Comparison of ENCODE assay signal across 8 cellular contexts in the genomic region with DNA sequence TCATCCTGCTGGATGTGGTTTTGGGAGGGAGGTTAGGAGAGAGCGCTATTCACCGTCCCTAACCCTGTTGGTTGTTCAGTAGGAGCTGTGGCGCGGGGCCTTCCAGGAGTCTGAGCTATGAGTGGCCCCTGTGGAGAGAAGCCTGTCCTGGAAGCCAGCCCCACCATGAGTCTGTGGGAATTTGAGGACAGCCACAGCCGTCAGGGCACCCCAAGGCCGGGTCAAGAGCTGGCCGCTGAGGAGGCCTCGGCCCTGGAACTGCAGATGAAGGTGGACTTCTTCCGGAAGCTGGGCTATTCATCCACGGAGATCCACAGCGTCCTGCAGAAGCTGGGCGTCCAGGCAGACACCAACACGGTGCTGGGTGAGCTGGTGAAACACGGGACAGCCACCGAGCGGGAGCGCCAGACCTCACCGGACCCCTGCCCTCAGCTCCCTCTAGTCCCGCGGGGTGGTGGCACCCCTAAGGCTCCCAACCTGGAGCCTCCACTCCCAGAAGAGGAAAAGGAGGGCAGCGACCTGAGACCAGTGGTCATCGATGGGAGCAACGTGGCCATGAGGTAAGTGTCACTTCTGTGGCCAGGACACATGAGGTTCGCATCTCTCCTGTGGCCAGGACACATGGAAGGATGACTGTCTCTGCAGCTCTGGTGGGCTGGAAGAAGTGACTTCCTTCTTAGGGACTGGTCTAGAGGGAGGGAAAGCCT. TPM values are rescaled to one million over a fixed set of nuclear protein-coding genes. Genes with fewer than 3 reads are reported as not detected.
DNase-seq lines count a peak whose midpoint lies in the region; ATAC-seq and TF ChIP-seq lines count a peak whose summit lies in the region.

No MANE protein-coding gene starts in this region.

- H3K27me3 Mint-ChIP-seq in T-helper 2 cell treated with Interferon-gamma antibody and Interleukin-4, amounts not matched to agents 5 μg/mL and 100 μg/mL, for 36 hours (ENCODE audit: low read depth) = no peaks in the 10 kb centered on the region

- H3K36me3 ChIP-seq in fibroblast of lung (ENCODE audit: control insufficient read depth, insufficient read depth, low read length) (peaks cover 12% of the 10 kb centered on the region), rectal smooth muscle tissue (ENCODE audit: control insufficient read depth, insufficient read depth, low read length) (peaks cover 14% of the 10 kb centered on the region)

- H3K4me1 ChIP-seq in fibroblast of lung (ENCODE audit: control insufficient read depth, extremely low read depth, insufficient read depth, low read length) (peaks cover 57% of the 10 kb centered on the region), rectal smooth muscle tissue (ENCODE audit: control insufficient read depth, insufficient read depth, low read length) (peaks cover 73% of the 10 kb centered on the region)

- no peak overlapping the region for H2AFZ ChIP-seq in fibroblast of lung (ENCODE audit: low read length)

- peaks cover 52% of the 10 kb centered on the region for H3K36me3 Mint-ChIP-seq in T-helper 2 cell treated with Interferon-gamma antibody and Interleukin-4, amounts not matched to agents 5 μg/mL and 100 μg/mL, for 36 hours (ENCODE audit: low read depth)

- H3K27ac ChIP-seq in fibroblast of lung (ENCODE audit: insufficient read depth, low read length) = peak overlapping the region; percentile 92
- H3K27ac ChIP-seq in rectal smooth muscle tissue (ENCODE audit: low read depth, low read length) = peak overlapping the region; percentile 92

- TF ChIP-seq CTCF in fibroblast of lung (conservative IDR thresholded peaks at IDR 0.05 in 1 of 2, IDR thresholded peaks at IDR 0.05 in 1 of 2; ENCODE audit: low read depth in 1 of 2, low read length in 2 of 2) = no peak

- H3K27me3 ChIP-seq in fibroblast of lung (ENCODE audit: control insufficient read depth, insufficient read depth, low read length) = no peaks in the 10 kb centered on the region
- no peaks in the 10 kb centered on the region for H3K27me3 ChIP-seq in rectal smooth muscle tissue (ENCODE audit: control insufficient read depth, insufficient read depth, low read length)

- DNase-seq in T-helper 2 cell treated with Interferon-gamma antibody and Interleukin-4, amounts not matched to agents 5 μg/mL and 100 μg/mL, for 36 hours (ENCODE audit: low spot score) = peak; percentile 19
- peak in 1 of 2 donors; percentile 45 for DNase-seq in fibroblast of lung (ENCODE audit: low read depth in 2 of 2)
- DNase-seq in NCI-H345 treated with DMSO at 0.1 percent for 48 hours (lab: John Stamatoyannopoulos, UW; ENCODE audit: unreplicated experiment) = no peak
- no peak for DNase-seq in SK-N-DZ (ENCODE audit: low spot score)
- no peak for DNase-seq in anterior cingulate cortex (lab: John Stamatoyannopoulos, UW)

- no peaks in the 10 kb centered on the region for H3K9me3 ChIP-seq in fibroblast of lung (ENCODE audit: control insufficient read depth, insufficient read depth, low read depth, low read length)

- ATAC-seq in GM21786 (IDR thresholded peaks at IDR 0.05; ENCODE audit: unreplicated experiment) = no peak

- H3K4me3 Mint-ChIP-seq in T-helper 2 cell treated with Interferon-gamma antibody and Interleukin-4, amounts not matched to agents 5 μg/mL and 100 μg/mL, for 36 hours = peak overlapping the region; percentile 99

- H4K20me1 ChIP-seq in fibroblast of lung (ENCODE audit: control insufficient read depth, extremely low read depth, insufficient read depth, low read length) = no peaks in the 10 kb centered on the region

- peak overlapping the region; percentile 99 for H3K27ac Mint-ChIP-seq in T-helper 2 cell treated with Interferon-gamma antibody and Interleukin-4, amounts not matched to agents 5 μg/mL and 100 μg/mL, for 36 hours

- H3K9me3 Mint-ChIP-seq in T-helper 2 cell treated with Interferon-gamma antibody and Interleukin-4, amounts not matched to agents 5 μg/mL and 100 μg/mL, for 36 hours = no peaks in the 10 kb centered on the region

- H3K79me2 ChIP-seq in fibroblast of lung (ENCODE audit: control insufficient read depth, insufficient read depth, low read length) = peaks cover 50% of the 10 kb centered on the region

- H3K4me3 ChIP-seq in fibroblast of lung (replicated peaks in 1 of 4; ENCODE audit: control extremely low read depth in 1 of 4, insufficient read depth in 1 of 4, low read depth in 3 of 4, low read length in 4 of 4) (peak overlapping the region; percentile 79 to 85 (median 82)), rectal smooth muscle tissue (ENCODE audit: low read length) (peak overlapping the region; percentile 92)

- H3K9ac ChIP-seq in fibroblast of lung (ENCODE audit: insufficient read depth, low read length) (peak overlapping the region; percentile 87), rectal smooth muscle tissue (ENCODE audit: low read length) (peak overlapping the region; percentile 89)

- peak overlapping the region; percentile 99 for H3K4me2 ChIP-seq in fibroblast of lung (ENCODE audit: extremely low read depth, insufficient read depth, low read length)

- TF ChIP-seq POLR2A in GM15510 (IDR thresholded peaks at IDR 0.05; ENCODE audit: borderline replicate concordance, extremely low read depth, insufficient read length) = peak; percentile 15

- peaks cover 54% of the 10 kb centered on the region for H3K4me1 Mint-ChIP-seq in T-helper 2 cell treated with Interferon-gamma antibody and Interleukin-4, amounts not matched to agents 5 μg/mL and 100 μg/mL, for 36 hours (ENCODE audit: low read depth)

RNA-seq across cellular contexts. Expression of gene ZC3H12A, which starts 1.2 kb away (rescaled TPM):
- total RNA-seq in fibroblast of lung = 6.7 and 7.8 TPM in 2 replicates
- polyA plus RNA-seq in fibroblast of lung = 4.8 and 4.9 TPM in 2 replicates
- 3.8 and 4.4 TPM in 2 replicates for polyA plus RNA-seq in fibroblast of lung (2012)
- 4.2 and 17.8 TPM in 2 replicates for polyA minus RNA-seq in fibroblast of lung (ENCODE audit: low replicate concordance)
- 0.95 and 1.2 TPM in 2 replicates for polyA plus RNA-seq in SK-N-DZ (2014; cell fraction: cytosol; rRNA removed)
- polyA plus RNA-seq in SK-N-DZ (2014; cell fraction: nucleus; rRNA removed) = 1.9 and 2.5 TPM in 2 replicates

RNA-seq across cellular contexts. Expression of gene MEAF6, which starts 39.0 kb away (rescaled TPM):
- total RNA-seq in fibroblast of lung = 47.5 and 56.0 TPM in 2 replicates
- polyA plus RNA-seq in fibroblast of lung = 49.4 and 76.4 TPM in 2 replicates
- polyA plus RNA-seq in fibroblast of lung (2012) = 41.8 and 54.4 TPM in 2 replicates
- 7.5 and 8.1 TPM in 2 replicates for polyA minus RNA-seq in fibroblast of lung (ENCODE audit: low replicate concordance)
- polyA plus RNA-seq in SK-N-DZ (2014; cell fraction: cytosol; rRNA removed) = 105 and 117 TPM in 2 replicates
- 63.0 and 96.6 TPM in 2 replicates for polyA plus RNA-seq in SK-N-DZ (2014; cell fraction: nucleus; rRNA removed)
